Comparison of ENCODE assay signal across 21 cellular contexts in genomic region chr10:123275183-123275549, GRCh38.
DNase-seq lines count a peak whose midpoint lies in the region; ATAC-seq and TF ChIP-seq lines count a peak whose summit lies in the region.
"Had no signal": no experiment of that assay in that cellular context is flagged by ENCODE, and none has a peak within 500 bp of the region (broad histone marks: within the 10 kb centered on the region; RNA-seq: fewer than 3 reads in every experiment).

No MANE protein-coding gene starts in this region.

- H3K4me1 Mint-ChIP-seq in naive thymus-derived CD8-positive, alpha-beta T cell: peaks cover 6 to 10% (median 7%) of the 10 kb centered on the region in 4 donors

- DNase-seq in NCI-H1092 treated with DMSO at 0.1 percent for 48 hours (lab: John Stamatoyannopoulos, UW) (peak; percentile 81), NCI-H1092 (lab: John Stamatoyannopoulos, UW) (no peak), NCI-H69 (lab: John Stamatoyannopoulos, UW) (peak; percentile 54), epithelial cell of proximal tubule (ENCODE audit: low read depth) (no peak), neuronal stem cell (ENCODE audit: low spot score) (no peak)
- DNase-seq in naive thymus-derived CD8-positive, alpha-beta T cell: no peak
- no peak for DNase-seq in activated T-cell treated with anti-CD3 and anti-CD28 coated beads, Interleukin-2, amount 50 U/mL, for 1 hour
- DNase-seq: activated CD4-positive, alpha-beta T cell treated with anti-CD3 and anti-CD28 coated beads, Interleukin-2, amount 50 U/mL, for 48 hours; activated naive CD4-positive, alpha-beta T cell treated with Interleukin-2 at 50 U/mL for 16 hours; aorta; heart right ventricle; mesenchymal stem cell; NCI-H524 treated with DMSO at 0.1 percent for 48 hours; SJCRH30; stimulated activated CD4-positive, alpha-beta T cell treated with anti-CD3 and anti-CD28 coated beads, Interleukin-4, amount 100 ng/mL, for 24 hours; T-helper 17 cell; WERI-Rb-1 had no signal

- H2AFZ ChIP-seq in neuronal stem cell (ENCODE audit: low read length): no peak overlapping the region

- no peak overlapping the region for H3K9ac ChIP-seq in neuronal stem cell (ENCODE audit: low read depth, low read length, poor library complexity)

- POLR2A ChIA-PET in naive thymus-derived CD8-positive, alpha-beta T cell (lab: Charles Lee): no interaction called here

- TF ChIP-seq CTCF in epithelial cell of proximal tubule (conservative IDR thresholded peaks at IDR 0.05; ENCODE audit: low read depth, low read length): no peak

- H3K18ac ChIP-seq in neuronal stem cell (ENCODE audit: low read length): peak overlapping the region; percentile 25

- no peak overlapping the region for H4K91ac ChIP-seq in neuronal stem cell (ENCODE audit: low read depth, low read length, poor library complexity)

- peak overlapping the region; percentile 26 for H3K4me3 ChIP-seq in epithelial cell of proximal tubule (ENCODE audit: low read depth, low read length)
- H3K4me3 ChIP-seq in neuronal stem cell (ENCODE audit: low read length in 2 of 2): no peak overlapping the region
- H3K4me3 ChIP-seq: heart right ventricle, SJCRH30, vagina had no signal

- H3K4ac ChIP-seq in neuronal stem cell (ENCODE audit: low read length): no peak overlapping the region

- H3K4me2 ChIP-seq in neuronal stem cell (ENCODE audit: insufficient read depth, low read length, poor library complexity, severe bottlenecking): peak overlapping the region; percentile 29

- no peak for ATAC-seq in naive thymus-derived CD8-positive, alpha-beta T cell
- no peak for ATAC-seq in HG03469 (IDR thresholded peaks at IDR 0.05; ENCODE audit: unreplicated experiment)
- ATAC-seq: heart right ventricle; natural killer cell treated with Interleukin-12 subunit alpha and Interleukin-12 subunit beta and Interleukin-15 and Interleukin-18, amount 100 ng/mL, for 72 hours; T-helper 17 cell had no signal

- peaks cover 0 to 5% of the 10 kb centered on the region in 2 donors for H3K4me1 ChIP-seq in neuronal stem cell (ENCODE audit: control insufficient read depth in 2 of 2, insufficient read depth in 1 of 2, low read depth in 1 of 2, low read length in 2 of 2)
- H3K4me1 ChIP-seq: prostate gland, vagina had no signal

- H3K36me3 ChIP-seq in neuronal stem cell (replicated peaks in 1 of 2; ENCODE audit: control insufficient read depth in 2 of 2, insufficient read depth in 2 of 2, low read length in 2 of 2): no peaks in the 10 kb centered on the region
- H3K36me3 ChIP-seq: heart right ventricle, prostate gland, SJCRH30, vagina, WERI-Rb-1 had no signal

- peaks cover 0 to 10% (median 4%) of the 10 kb centered on the region in 9 donors for H3K9me3 Mint-ChIP-seq in naive thymus-derived CD8-positive, alpha-beta T cell

- H2AK5ac ChIP-seq in neuronal stem cell (ENCODE audit: low read depth, low read length): no peak overlapping the region

- H3K27ac ChIP-seq in neuronal stem cell (replicated peaks; ENCODE audit: low read length): no peak overlapping the region
- H3K27ac ChIP-seq: heart right ventricle, prostate gland, SJCRH30, vagina, WERI-Rb-1 had no signal

- no peak overlapping the region for H3K14ac ChIP-seq in neuronal stem cell (ENCODE audit: low read length)

- H2BK15ac ChIP-seq in neuronal stem cell (ENCODE audit: low read length): no peak overlapping the region

- peaks cover 0 to 9% (median 6%) of the 10 kb centered on the region in 3 donors for H3K36me3 Mint-ChIP-seq in naive thymus-derived CD8-positive, alpha-beta T cell
- H3K36me3 Mint-ChIP-seq: natural killer cell treated with Interleukin-12 subunit alpha and Interleukin-12 subunit beta and Interleukin-15 and Interleukin-18, amount 100 ng/mL, for 72 hours had no signal

- H2BK5ac ChIP-seq in neuronal stem cell (ENCODE audit: low read length): no peak overlapping the region

- peaks cover 12 to 41% (median 24%) of the 10 kb centered on the region in 5 donors for H3K27me3 Mint-ChIP-seq in naive thymus-derived CD8-positive, alpha-beta T cell
- H3K27me3 Mint-ChIP-seq: T-helper 17 cell had no signal

- no peak overlapping the region for H3K4me3 Mint-ChIP-seq in naive thymus-derived CD8-positive, alpha-beta T cell
- H3K4me3 Mint-ChIP-seq: natural killer cell treated with Interleukin-12 subunit alpha and Interleukin-12 subunit beta and Interleukin-15 and Interleukin-18, amount 100 ng/mL, for 72 hours; T-helper 17 cell had no signal

- H2BK120ac ChIP-seq in neuronal stem cell (ENCODE audit: low read depth, low read length): no peak overlapping the region

- no peaks in the 10 kb centered on the region for H3K79me1 ChIP-seq in neuronal stem cell (ENCODE audit: low read depth, low read length)

- H2BK12ac ChIP-seq in neuronal stem cell (ENCODE audit: low read length): no peak overlapping the region

- no peak overlapping the region for H4K8ac ChIP-seq in neuronal stem cell (ENCODE audit: low read depth, low read length)

- H3K23ac ChIP-seq in neuronal stem cell (ENCODE audit: low read depth, low read length, poor library complexity): no peak overlapping the region

- H3K27ac Mint-ChIP-seq in naive thymus-derived CD8-positive, alpha-beta T cell: no peak overlapping the region
- H3K27ac Mint-ChIP-seq: natural killer cell treated with Interleukin-12 subunit alpha and Interleukin-12 subunit beta and Interleukin-15 and Interleukin-18, amount 100 ng/mL, for 72 hours; T-helper 17 cell had no signal

- peaks cover 0 to 6% (median 3%) of the 10 kb centered on the region in 3 experiments for H3K27me3 ChIP-seq in neuronal stem cell (ENCODE audit: control insufficient read depth in 3 of 3, insufficient read depth in 3 of 3, low read depth in 1 of 3, low read length in 3 of 3)
- H3K27me3 ChIP-seq: SJCRH30, vagina had no signal

- peaks cover 0 to 5% of the 10 kb centered on the region in 2 donors for H3K9me3 ChIP-seq in neuronal stem cell (replicated peaks in 1 of 2; ENCODE audit: control insufficient read depth in 2 of 2, insufficient read depth in 1 of 2, low read depth in 1 of 2, low read length in 2 of 2)
- H3K9me3 ChIP-seq: prostate gland, SJCRH30, vagina had no signal

- WGBS in neuronal stem cell (ENCODE audit: extremely low coverage in 2 of 2, insufficient read length in 2 of 2, insufficient replicate concordance in 1 of 2), 2 donors: no CpG with 5 or more reads among the region's 14 CpGs

Comparison
In these comparisons a context has a peak if more than half of its experiments do, and no peak if none do; other contexts are left out.
1. DNase-seq: peak in NCI-H1092 treated with DMSO at 0.1 percent for 48 hours (single experiment) and NCI-H69 (single experiment); none in NCI-H1092 (single experiment), epithelial cell of proximal tubule (single experiment), neuronal stem cell (single experiment), naive thymus-derived CD8-positive, alpha-beta T cell (0 of 10) and activated T-cell treated with anti-CD3 and anti-CD28 coated beads, Interleukin-2, amount 50 U/mL, for 1 hour (single experiment).